In genomic region chr16:67165121-67166034, GRCh38 we compare ENCODE assay signal across 10 cellular contexts. TPM values are rescaled to one million over a fixed set of nuclear protein-coding genes. Genes with fewer than 3 reads are reported as not detected.
DNase-seq lines count a peak whose midpoint lies in the region; ATAC-seq and TF ChIP-seq lines count a peak whose summit lies in the region.
"Had no signal": no experiment of that assay in that cellular context is flagged by ENCODE, and none has a peak within 500 bp of the region (broad histone marks: within the 10 kb centered on the region; RNA-seq: fewer than 3 reads in every experiment).

No MANE protein-coding gene starts in this region.

- H3K4me1 Mint-ChIP-seq in CD4-positive, CD25-positive, alpha-beta regulatory T cell, result peaks cover 4 to 43% (median 19%) of the 10 kb centered on the region in 4 donors

- no peaks in the 10 kb centered on the region for H3K36me3 Mint-ChIP-seq in CD4-positive, CD25-positive, alpha-beta regulatory T cell

- no peak overlapping the region for H3K27ac Mint-ChIP-seq in CD4-positive, CD25-positive, alpha-beta regulatory T cell

- no peak overlapping the region for H3K27ac ChIP-seq in CD4-positive, CD25-positive, alpha-beta regulatory T cell (ENCODE audit: insufficient read depth, low read length, poor library complexity, severe bottlenecking)
- H3K27ac ChIP-seq in RWPE1, result peak overlapping the region; percentile 98
- H3K27ac ChIP-seq in parathyroid adenoma, result peak overlapping the region; percentile 52

- H3K79me2 ChIP-seq in parathyroid adenoma, result no peaks in the 10 kb centered on the region

- TF ChIP-seq CTCF in RWPE1 (conservative IDR thresholded peaks at IDR 0.05; ENCODE audit: low read depth) (no peak), parathyroid adenoma (IDR thresholded peaks at IDR 0.05) (no peak)

- peak in 1 of 3 donors; percentile 56 for DNase-seq in CD4-positive, CD25-positive, alpha-beta regulatory T cell
- no peak for DNase-seq in RWPE1 (ENCODE audit: low spot score)
- peak; percentile 30 for DNase-seq in left cardiac atrium
- DNase-seq in COLO829 (ENCODE audit: low spot score), result no peak
- no peak for DNase-seq in RPMI8226
- DNase-seq: NCI-H1694 had no signal

- no peaks in the 10 kb centered on the region for H3K9me3 ChIP-seq in CD4-positive, CD25-positive, alpha-beta regulatory T cell (ENCODE audit: control insufficient read depth in 2 of 2, low read length in 2 of 2)
- H3K9me3 ChIP-seq in parathyroid adenoma (ENCODE audit: control insufficient read depth, low read length), result no peaks in the 10 kb centered on the region
- H3K9me3 ChIP-seq: prostate gland had no signal

- peaks cover 0 to 2% (median 0%) of the 10 kb centered on the region in 7 donors for H3K9me3 Mint-ChIP-seq in CD4-positive, CD25-positive, alpha-beta regulatory T cell

- peak overlapping the region; percentile 81 for H3K4me2 ChIP-seq in parathyroid adenoma (ENCODE audit: low read length)

- peaks cover 78% of the 10 kb centered on the region for H3K27me3 Mint-ChIP-seq in CD4-positive, CD25-positive, alpha-beta regulatory T cell

- CTCF ChIA-PET in RWPE1 (lab: Yijun Ruan, JAX), result interaction anchor here (0.6 kb wide), 1 partner anchor 172 kb away, joined by 5 read pairs; no protein-coding TSS in a partner anchor

- H3K4me1 ChIP-seq in CD4-positive, CD25-positive, alpha-beta regulatory T cell (ENCODE audit: control insufficient read depth, insufficient read depth, low read length, poor library complexity, severe bottlenecking), result peaks cover 54% of the 10 kb centered on the region
- peaks cover 20% of the 10 kb centered on the region for H3K4me1 ChIP-seq in parathyroid adenoma

- H3K4me3 Mint-ChIP-seq in CD4-positive, CD25-positive, alpha-beta regulatory T cell, result peak overlapping the region; percentile 29 to 74 (median 62)

- no peaks in the 10 kb centered on the region for H3K36me3 ChIP-seq in CD4-positive, CD25-positive, alpha-beta regulatory T cell (ENCODE audit: control insufficient read depth, insufficient read depth, low read length)
- no peaks in the 10 kb centered on the region for H3K36me3 ChIP-seq in parathyroid adenoma (ENCODE audit: control insufficient read depth, insufficient read depth, low read length)
- H3K36me3 ChIP-seq: prostate gland had no signal

- no peak for ATAC-seq in CD4-positive, CD25-positive, alpha-beta regulatory T cell (ENCODE audit: low read depth in 2 of 2)
- ATAC-seq in left cardiac atrium, result no peak
- ATAC-seq in GM21825 (IDR thresholded peaks at IDR 0.05; ENCODE audit: unreplicated experiment), result no peak
- no peak for ATAC-seq in GM19023 (IDR thresholded peaks at IDR 0.05; ENCODE audit: unreplicated experiment)

- POLR2A ChIA-PET in RWPE1 (lab: Yijun Ruan, JAX; ENCODE audit: low non-redundant PET), result no interaction called here

- H3K27me3 ChIP-seq in CD4-positive, CD25-positive, alpha-beta regulatory T cell (ENCODE audit: control insufficient read depth, insufficient read depth, low read length), result peaks cover 13% of the 10 kb centered on the region
- no peaks in the 10 kb centered on the region for H3K27me3 ChIP-seq in parathyroid adenoma (ENCODE audit: control insufficient read depth, insufficient read depth, low read length)

- peak overlapping the region; percentile 73 for H2AFZ ChIP-seq in parathyroid adenoma

- intact Hi-C loops in left cardiac atrium (cut with DNase I), result no loop called here

- no peak overlapping the region for H3K4me3 ChIP-seq in CD4-positive, CD25-positive, alpha-beta regulatory T cell (ENCODE audit: low read depth, low read length)
- H3K4me3 ChIP-seq in parathyroid adenoma (ENCODE audit: low read depth, low read length), result peak overlapping the region; percentile 75

- no peak overlapping the region for H3K9ac ChIP-seq in parathyroid adenoma

RNA-seq across cellular contexts. Expression of gene HSF4, which starts 0.8 kb away (rescaled TPM):
- 34.4 TPM for total RNA-seq in CD4-positive, CD25-positive, alpha-beta regulatory T cell
- polyA plus RNA-seq in CD4-positive, CD25-positive, alpha-beta regulatory T cell, result not detected
- total RNA-seq in left cardiac atrium, result 10 to 100 TPM; 24.3 to 48.1 TPM

RNA-seq across cellular contexts. Expression of gene NOL3, which starts 5.0 kb away (rescaled TPM):
- total RNA-seq in CD4-positive, CD25-positive, alpha-beta regulatory T cell, result 2.3 TPM
- not detected for polyA plus RNA-seq in CD4-positive, CD25-positive, alpha-beta regulatory T cell
- total RNA-seq in left cardiac atrium, result 10 to 100 TPM; 58.6 to 80.5 TPM

RNA-seq across cellular contexts. Expression of gene FBXL8, which starts 5.6 kb away (rescaled TPM):
- 16.6 TPM for total RNA-seq in CD4-positive, CD25-positive, alpha-beta regulatory T cell
- 1 to 10 TPM; 2.5 to 6.6 (median 4.0) TPM for polyA plus RNA-seq in CD4-positive, CD25-positive, alpha-beta regulatory T cell
- 1 to 10 TPM; 8.0 to 8.5 TPM for total RNA-seq in left cardiac atrium

RNA-seq across cellular contexts. Expression of gene TRADD, which starts 5.7 kb away (rescaled TPM):
- total RNA-seq in CD4-positive, CD25-positive, alpha-beta regulatory T cell, result 50.3 TPM
- polyA plus RNA-seq in CD4-positive, CD25-positive, alpha-beta regulatory T cell, result 10 to 100 TPM; 66.4 to 92.4 (median 88.1) TPM
- 10 to 100 TPM; 10.6 to 11.1 TPM for total RNA-seq in left cardiac atrium

RNA-seq across cellular contexts. Expression of gene B3GNT9, which starts 14.6 kb away (rescaled TPM):
- total RNA-seq in CD4-positive, CD25-positive, alpha-beta regulatory T cell, result 3.4 TPM
- polyA plus RNA-seq in CD4-positive, CD25-positive, alpha-beta regulatory T cell, result 1 to 10 TPM in 3 of 4 donors, under 1 TPM in 1; 0.44 to 1.3 (median 1.2) TPM
- total RNA-seq in left cardiac atrium, result 10 to 100 TPM; 11.3 to 15.1 TPM

Comparison
In these comparisons a context has a peak if more than half of its experiments do, and no peak if none do; other contexts are left out.
1. RNA of gene NOL3, which starts 5.0 kb away (total RNA-seq): 58.6 to 80.5 TPM in left cardiac atrium; 2.3 TPM in CD4-positive, CD25-positive, alpha-beta regulatory T cell (single experiment); every median in the first group is over 10 times any median in the second.